ENCODE assay signal across 33 cellular contexts in the genomic region with DNA sequence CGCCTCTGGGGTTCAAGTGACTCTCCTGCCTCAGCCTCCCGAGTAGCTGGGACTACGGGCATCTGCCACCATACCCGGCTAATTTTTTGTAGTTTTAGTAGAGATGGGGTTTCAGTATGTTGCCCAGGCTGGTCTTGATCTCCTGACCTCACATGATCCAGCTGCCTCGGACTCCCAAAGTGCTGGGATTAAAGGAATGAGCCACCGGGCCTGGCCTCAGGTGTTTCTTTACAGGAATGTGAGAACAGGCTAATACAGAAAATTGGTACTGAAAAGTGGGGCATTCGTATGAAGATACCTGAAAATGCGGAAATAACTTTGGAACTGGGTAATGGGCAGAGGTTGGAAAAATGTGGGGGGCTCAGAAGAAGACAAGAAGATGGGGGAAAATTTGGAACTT. TPM values are rescaled to one million over a fixed set of nuclear protein-coding genes. Genes with fewer than 3 reads are reported as not detected.
"Had no signal": no experiment of that assay in that cellular context is flagged by ENCODE, and none has a peak within 500 bp of the region (broad histone marks: within the 10 kb centered on the region; RNA-seq: fewer than 3 reads in every experiment).

No MANE protein-coding gene starts in this region.

- H3K4me3 ChIP-seq: ascending aorta, coronary artery, gastrocnemius medialis, heart left ventricle had no signal

- H3K27me3 ChIP-seq: ascending aorta had no signal

- H3K9me3 Mint-ChIP-seq: activated B cell treated with CpG ODN at 0.5 μM for 24 hours; activated CD8-positive, alpha-beta T cell treated with anti-CD3 and anti-CD28 coated beads for 36 hours; activated naive CD4-positive, alpha-beta T cell treated with anti-CD3 and anti-CD28 coated beads, Interleukin-2, amount 10 ng/mL, durations not matched to agents 7 days and 5 days; activated naive CD8-positive, alpha-beta T cell treated with anti-CD3 and anti-CD28 coated beads, Interleukin-2, amount 10 ng/mL, durations not matched to agents 7 days and 5 days; central memory CD8-positive, alpha-beta T cell had no signal

- H3K27ac Mint-ChIP-seq: activated B cell treated with CpG ODN at 0.5 μM for 24 hours; activated CD8-positive, alpha-beta T cell treated with anti-CD3 and anti-CD28 coated beads for 36 hours; activated naive CD4-positive, alpha-beta T cell treated with anti-CD3 and anti-CD28 coated beads, Interleukin-2, amount 10 ng/mL, durations not matched to agents 7 days and 5 days; activated naive CD8-positive, alpha-beta T cell treated with anti-CD3 and anti-CD28 coated beads, Interleukin-2, amount 10 ng/mL, durations not matched to agents 7 days and 5 days; activated T-helper 1 cell treated with anti-CD3 and anti-CD28 coated beads, Interleukin-12 subunit alpha, Interleukin-12 subunit beta, Interleukin-2, Interleukin-4 antibody, amounts not matched to agents 30 ng/mL and 10 ng/mL and 1 ng/mL, durations not matched to agents 14 hours and 24 hours and 36 hours; activated T-helper 2 cell treated with anti-CD3 and anti-CD28 coated beads, Interferon-gamma antibody, Interleukin-2, Interleukin-4, amounts not matched to agents 10 μg/mL and 5 μg/mL and 100 μg/mL, durations not matched to agents 14 hours and 24 hours and 36 hours had no signal

- H3K27ac ChIP-seq: ascending aorta, brain microvascular endothelial cell, coronary artery, foreskin keratinocyte, gastrocnemius medialis, heart left ventricle, WERI-Rb-1 had no signal

- FAIRE-seq: bronchial epithelial cell, endometrium had no signal

- H3K4me3 Mint-ChIP-seq: activated B cell treated with CpG ODN at 0.5 μM for 24 hours; activated CD8-positive, alpha-beta T cell treated with anti-CD3 and anti-CD28 coated beads for 36 hours; activated naive CD4-positive, alpha-beta T cell treated with anti-CD3 and anti-CD28 coated beads, Interleukin-2, amount 10 ng/mL, durations not matched to agents 7 days and 5 days; activated naive CD8-positive, alpha-beta T cell treated with anti-CD3 and anti-CD28 coated beads, Interleukin-2, amount 10 ng/mL, durations not matched to agents 7 days and 5 days; activated T-helper 1 cell treated with anti-CD3 and anti-CD28 coated beads, Interleukin-12 subunit alpha, Interleukin-12 subunit beta, Interleukin-2, Interleukin-4 antibody, amounts not matched to agents 30 ng/mL and 10 ng/mL and 1 ng/mL, durations not matched to agents 14 hours and 24 hours and 36 hours; central memory CD8-positive, alpha-beta T cell had no signal

- H3K36me3 ChIP-seq: gastrocnemius medialis had no signal

- H3K27me3 Mint-ChIP-seq: activated CD8-positive, alpha-beta T cell treated with anti-CD3 and anti-CD28 coated beads for 36 hours; activated naive CD8-positive, alpha-beta T cell treated with anti-CD3 and anti-CD28 coated beads, Interleukin-2, amount 10 ng/mL, durations not matched to agents 7 days and 5 days had no signal

- DNase-seq: activated B cell treated with CpG ODN at 0.5 μM for 24 hours; activated CD4-positive, alpha-beta T cell treated with anti-CD3 and anti-CD28 coated beads for 48 hours; activated CD4-positive, alpha-beta T cell treated with anti-CD3 and anti-CD28 coated beads, Interleukin-2, amount 50 U/mL, for 1 hour; activated CD4-positive, alpha-beta T cell treated with anti-CD3 and anti-CD28 coated beads, Interleukin-2, amount 50 U/mL, for 48 hours; activated CD8-positive, alpha-beta memory T cell treated with anti-CD3 and anti-CD28 coated beads for 24 hours; activated CD8-positive, alpha-beta memory T cell treated with anti-CD3 and anti-CD28 coated beads, Interleukin-2, amount 50 U/mL, for 4 hours; activated CD8-positive, alpha-beta T cell treated with anti-CD3 and anti-CD28 coated beads for 36 hours; activated effector memory CD4-positive, alpha-beta T cell treated with anti-CD3 and anti-CD28 coated beads, Interleukin-2, amount 50 U/mL, for 16 hours; activated naive CD4-positive, alpha-beta T cell treated with anti-CD3 and anti-CD28 coated beads, Interleukin-2, amount 10 ng/mL, durations not matched to agents 7 days and 5 days; activated naive CD8-positive, alpha-beta T cell treated with anti-CD3 and anti-CD28 coated beads, Interleukin-2, amount 10 ng/mL, durations not matched to agents 7 days and 5 days; activated T-cell treated with anti-CD3 and anti-CD28 coated beads, Interleukin-2, amount 50 U/mL, for 1 hour; activated T-cell treated with anti-CD3 and anti-CD28 coated beads, Interleukin-2, amount 50 U/mL, for 48 hours; brain microvascular endothelial cell; dermis blood vessel endothelial cell; effector CD8-positive, alpha-beta T cell; foreskin keratinocyte; gastrocnemius medialis; glutamatergic neuron; heart left ventricle; T-helper 2 cell; T1000; WERI-Rb-1 had no signal

- H3K4me1 ChIP-seq: foreskin keratinocyte had no signal

- H3K9me3 ChIP-seq: ascending aorta, gastrocnemius medialis, heart left ventricle had no signal

- H3K36me3 Mint-ChIP-seq: activated naive CD8-positive, alpha-beta T cell treated with anti-CD3 and anti-CD28 coated beads, Interleukin-2, amount 10 ng/mL, durations not matched to agents 7 days and 5 days had no signal

RNA-seq across cellular contexts. Expression of a gene that starts 52.8 kb away (rescaled TPM):
- total RNA-seq: activated B cell treated with CpG ODN at 0.5 μM for 24 hours; activated CD8-positive, alpha-beta T cell treated with anti-CD3 and anti-CD28 coated beads for 36 hours; activated T-helper 1 cell treated with anti-CD3 and anti-CD28 coated beads, Interleukin-12 subunit alpha, Interleukin-12 subunit beta, Interleukin-2, Interleukin-4 antibody, amounts not matched to agents 30 ng/mL and 10 ng/mL and 1 ng/mL, durations not matched to agents 14 hours and 24 hours and 36 hours; activated T-helper 2 cell treated with anti-CD3 and anti-CD28 coated beads, Interferon-gamma antibody, Interleukin-2, Interleukin-4, amounts not matched to agents 10 μg/mL and 5 μg/mL and 100 μg/mL, durations not matched to agents 14 hours and 24 hours and 36 hours; ascending aorta; bronchial epithelial cell; cardiac septum; cerebellum; dermis blood vessel endothelial cell; epithelial cell of proximal tubule; esophagus mucosa; foreskin keratinocyte; gastrocnemius medialis; heart left ventricle had no signal
- polyA plus RNA-seq: foreskin keratinocyte, heart left ventricle had no signal
